ENCODE assay signal across 25 cellular contexts in genomic region chr3:10443791-10444429, GRCh38.
"Had no signal": no experiment of that assay in that cellular context is flagged by ENCODE, and none has a peak within 500 bp of the region (broad histone marks: within the 10 kb centered on the region; RNA-seq: fewer than 3 reads in every experiment).

No MANE protein-coding gene starts in this region.

- H3K27me3 Mint-ChIP-seq: activated naive CD8-positive, alpha-beta T cell treated with anti-CD3 and anti-CD28 coated beads, Interleukin-2, amount 50 U/mL, for 24 hours; activated T-cell treated with anti-CD3 and anti-CD28 coated beads, Interleukin-2, amount 50 U/mL, for 24 hours; brain had no signal

- H3K4me2 ChIP-seq: PC-9 had no signal

- H2AFZ ChIP-seq: PC-9 had no signal

- H3K36me3 Mint-ChIP-seq: activated naive CD4-positive, alpha-beta T cell treated with anti-CD3 and anti-CD28 coated beads, Interleukin-2, amount 50 U/mL, for 72 hours; WTC11 had no signal

- H3K4me3 Mint-ChIP-seq: activated CD8-positive, alpha-beta T cell treated with anti-CD3 and anti-CD28 coated beads, Interleukin-2, amount 10 ng/mL, durations not matched to agents 7 days and 5 days; activated naive CD8-positive, alpha-beta T cell treated with anti-CD3 and anti-CD28 coated beads, Interleukin-2, amount 50 U/mL, for 24 hours; activated T-cell treated with anti-CD3 and anti-CD28 coated beads, Interleukin-2, amount 50 U/mL, for 24 hours; activated T-helper 1 cell treated with anti-CD3 and anti-CD28 coated beads, Interleukin-12 subunit alpha, Interleukin-12 subunit beta, Interleukin-2, Interleukin-4 antibody, amounts not matched to agents 30 ng/mL and 10 ng/mL and 1 ng/mL, durations not matched to agents 14 hours and 24 hours and 36 hours; brain; T-helper 1 cell treated with Interleukin-12 subunit alpha and Interleukin-12 subunit beta and Interleukin-4 antibody, amounts not matched to agents 30 μg/mL and 1 μg/mL, for 36 hours; WTC11 had no signal

- H3K36me3 ChIP-seq: cardiac muscle cell had no signal

- DNase-seq: activated CD4-positive, alpha-beta T cell treated with anti-CD3 and anti-CD28 coated beads for 48 hours; activated CD4-positive, alpha-beta T cell treated with anti-CD3 and anti-CD28 coated beads, Interleukin-2, amount 50 U/mL, for 4 hours; activated CD4-positive, CD25-positive, alpha-beta regulatory T cell treated with anti-CD3 and anti-CD28 coated beads, Interleukin-2, amount 50 U/mL, for 72 hours; activated CD8-positive, alpha-beta T cell treated with anti-CD3 and anti-CD28 coated beads, Interleukin-2, amount 10 ng/mL, durations not matched to agents 7 days and 5 days; activated effector memory CD4-positive, alpha-beta T cell treated with Interleukin-2 at 50 U/mL for 16 hours; activated naive CD4-positive, alpha-beta T cell; activated naive CD8-positive, alpha-beta T cell treated with anti-CD3 and anti-CD28 coated beads, Interleukin-2, amount 50 U/mL, for 24 hours; activated T-cell treated with anti-CD3 and anti-CD28 coated beads, Interleukin-2, amount 50 U/mL, for 24 hours; amniotic stem cell; cerebellar nuclear complex; Kasumi-1; NCI-H1048; NCI-H146; NCI-H187 treated with DMSO at 0.1 percent for 48 hours; NCI-H2081 treated with DMSO at 0.1 percent for 48 hours; NCI-H446; NCI-H524; PC-9; SHP77 treated with DMSO at 0.1 percent for 48 hours had no signal

- H3K9me3 Mint-ChIP-seq: activated naive CD4-positive, alpha-beta T cell treated with anti-CD3 and anti-CD28 coated beads, Interleukin-2, amount 50 U/mL, for 72 hours; activated naive CD8-positive, alpha-beta T cell treated with anti-CD3 and anti-CD28 coated beads, Interleukin-2, amount 50 U/mL, for 24 hours; activated T-cell treated with anti-CD3 and anti-CD28 coated beads, Interleukin-2, amount 50 U/mL, for 24 hours; activated T-helper 1 cell treated with anti-CD3 and anti-CD28 coated beads, Interleukin-12 subunit alpha, Interleukin-12 subunit beta, Interleukin-2, Interleukin-4 antibody, amounts not matched to agents 30 ng/mL and 10 ng/mL and 1 ng/mL, durations not matched to agents 14 hours and 24 hours and 36 hours; brain; T-helper 1 cell treated with Interleukin-12 subunit alpha and Interleukin-12 subunit beta and Interleukin-4 antibody, amounts not matched to agents 30 μg/mL and 1 μg/mL, for 36 hours had no signal

- H3K27ac ChIP-seq: cardiac muscle cell, PC-9 had no signal

- H3K4me3 ChIP-seq: cardiac muscle cell, PC-9 had no signal

- H3K27ac Mint-ChIP-seq: activated CD8-positive, alpha-beta T cell treated with anti-CD3 and anti-CD28 coated beads, Interleukin-2, amount 10 ng/mL, durations not matched to agents 7 days and 5 days; activated naive CD8-positive, alpha-beta T cell treated with anti-CD3 and anti-CD28 coated beads, Interleukin-2, amount 50 U/mL, for 24 hours; activated T-cell treated with anti-CD3 and anti-CD28 coated beads, Interleukin-2, amount 50 U/mL, for 24 hours; activated T-helper 1 cell treated with anti-CD3 and anti-CD28 coated beads, Interleukin-12 subunit alpha, Interleukin-12 subunit beta, Interleukin-2, Interleukin-4 antibody, amounts not matched to agents 30 ng/mL and 10 ng/mL and 1 ng/mL, durations not matched to agents 14 hours and 24 hours and 36 hours; T-helper 1 cell treated with Interleukin-12 subunit alpha and Interleukin-12 subunit beta and Interleukin-4 antibody, amounts not matched to agents 30 μg/mL and 1 μg/mL, for 36 hours; WTC11 had no signal

- ATAC-seq: activated naive CD4-positive, alpha-beta T cell treated with anti-CD3 and anti-CD28 coated beads, Interleukin-2, amount 50 U/mL, for 72 hours; activated naive CD8-positive, alpha-beta T cell treated with anti-CD3 and anti-CD28 coated beads, Interleukin-2, amount 50 U/mL, for 24 hours; WTC11 had no signal
